Comparison of ENCODE assay signal across 8 cellular contexts in the genomic region with DNA sequence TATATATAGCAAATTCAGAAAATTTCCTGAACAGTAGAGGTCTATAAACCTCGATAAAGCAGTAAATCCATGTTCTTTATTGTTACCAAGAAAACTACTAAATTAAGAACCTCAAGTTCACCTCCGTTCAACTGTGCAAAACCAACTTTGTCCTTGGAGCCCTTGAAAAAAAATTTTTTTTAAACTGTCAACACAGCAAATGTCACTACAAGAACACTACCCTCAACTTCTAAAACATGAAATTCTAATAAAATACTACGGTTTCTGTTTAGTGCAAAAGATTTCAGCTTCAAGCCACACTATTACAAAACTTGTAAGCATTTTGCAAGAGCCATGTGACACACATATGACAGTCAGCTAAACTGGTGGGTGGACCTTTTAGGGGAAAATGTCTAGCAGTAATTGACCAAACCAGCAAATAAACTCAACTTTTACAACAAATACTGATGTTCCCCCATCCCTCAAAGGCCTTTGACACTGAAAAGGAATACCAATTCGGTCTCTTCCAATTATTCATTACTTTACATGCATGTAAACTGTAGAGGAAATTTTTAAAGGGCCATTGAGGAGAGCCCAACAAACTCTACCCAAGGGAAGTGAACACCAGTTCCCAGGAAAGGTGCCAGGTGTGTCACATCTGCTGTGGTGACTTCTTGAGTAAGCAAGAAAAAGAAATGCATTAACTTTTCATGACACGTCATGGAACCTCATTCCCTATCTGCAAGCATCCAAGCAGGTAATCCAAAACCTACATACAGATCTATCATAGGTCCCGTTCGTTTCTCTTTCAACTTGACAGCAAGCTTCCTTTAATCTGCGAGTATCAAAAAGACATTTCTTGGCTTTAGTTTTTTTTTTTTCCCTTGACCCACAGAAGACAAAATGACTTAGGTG. TPM values are rescaled to one million over a fixed set of nuclear protein-coding genes. Genes with fewer than 3 reads are reported as not detected.
DNase-seq lines count a peak whose midpoint lies in the region; ATAC-seq, FAIRE-seq and TF ChIP-seq lines count a peak whose summit lies in the region.

No MANE protein-coding gene starts in this region.

- peak overlapping the region; percentile 26 to 99 (median 99) for H3K27ac Mint-ChIP-seq in CD4-positive, CD25-positive, alpha-beta regulatory T cell
- peak overlapping the region; percentile 100 for H3K27ac Mint-ChIP-seq in astrocyte (ENCODE audit: unreplicated experiment)

- H3K27me3 ChIP-seq in CD4-positive, CD25-positive, alpha-beta regulatory T cell (ENCODE audit: control insufficient read depth, insufficient read depth, low read length): no peaks in the 10 kb centered on the region
- H3K27me3 ChIP-seq in astrocyte (ENCODE audit: insufficient read depth, low read length) (no peaks in the 10 kb centered on the region), thoracic aorta (replicated peaks; ENCODE audit: insufficient read depth) (no peaks in the 10 kb centered on the region)

- H3K4me3 Mint-ChIP-seq in CD4-positive, CD25-positive, alpha-beta regulatory T cell: peak overlapping the region; percentile 98 to 100 (median 100)
- peak overlapping the region; percentile 99 for H3K4me3 Mint-ChIP-seq in astrocyte (ENCODE audit: unreplicated experiment)

- peaks cover 5% of the 10 kb centered on the region for H3K27me3 Mint-ChIP-seq in CD4-positive, CD25-positive, alpha-beta regulatory T cell
- no peaks in the 10 kb centered on the region for H3K27me3 Mint-ChIP-seq in astrocyte (ENCODE audit: low read depth, unreplicated experiment)

- peaks cover 4% of the 10 kb centered on the region for H3K36me3 Mint-ChIP-seq in CD4-positive, CD25-positive, alpha-beta regulatory T cell
- no peaks in the 10 kb centered on the region for H3K36me3 Mint-ChIP-seq in astrocyte (ENCODE audit: low read depth, unreplicated experiment)

- FAIRE-seq in astrocyte (lab: Jason Lieb, UNC): no peak

- DNase-seq in CD4-positive, CD25-positive, alpha-beta regulatory T cell: peak in 1 of 3 donors; percentile 37
- DNase-seq in Kasumi-1 (lab: John Stamatoyannopoulos, UW) (peak; percentile 34 to 52), astrocyte (ENCODE audit: low read depth) (peak; percentile 49), left kidney (ENCODE audit: low read depth, low spot score) (peak; percentile 52), thoracic aorta (ENCODE audit: low spot score) (no peak), epidermal melanocyte (ENCODE audit: insufficient read length, low spot score) (no peak)

- no peak for ATAC-seq in CD4-positive, CD25-positive, alpha-beta regulatory T cell (ENCODE audit: low read depth in 2 of 2)
- ATAC-seq in thoracic aorta (ENCODE audit: insufficient number of reproducible peaks, low FRiP score, low read depth): no peak
- ATAC-seq in GM21381 (IDR thresholded peaks at IDR 0.05; ENCODE audit: unreplicated experiment): no peak
- ATAC-seq in GM18907 (IDR thresholded peaks at IDR 0.05; ENCODE audit: unreplicated experiment): no peak

- H3K4me1 Mint-ChIP-seq in CD4-positive, CD25-positive, alpha-beta regulatory T cell: peaks cover 10 to 66% (median 38%) of the 10 kb centered on the region in 4 donors
- H3K4me1 Mint-ChIP-seq in astrocyte (ENCODE audit: low read depth, unreplicated experiment): peaks cover 9% of the 10 kb centered on the region

- H3K4me1 ChIP-seq in CD4-positive, CD25-positive, alpha-beta regulatory T cell (ENCODE audit: control insufficient read depth, insufficient read depth, low read length, poor library complexity, severe bottlenecking): peaks cover 50% of the 10 kb centered on the region
- H3K4me1 ChIP-seq in astrocyte (ENCODE audit: insufficient read depth, low read length) (peaks cover 4% of the 10 kb centered on the region), thoracic aorta (ENCODE audit: control insufficient read depth in 1 of 2, low read depth in 2 of 2) (peaks cover 50 to 61% of the 10 kb centered on the region in 2 donors)

- no peaks in the 10 kb centered on the region for H3K36me3 ChIP-seq in CD4-positive, CD25-positive, alpha-beta regulatory T cell (ENCODE audit: control insufficient read depth, insufficient read depth, low read length)
- H3K36me3 ChIP-seq in astrocyte (ENCODE audit: insufficient read depth, low read length) (no peaks in the 10 kb centered on the region), thoracic aorta (no peaks in the 10 kb centered on the region)

- peak overlapping the region; percentile 97 for H3K27ac ChIP-seq in CD4-positive, CD25-positive, alpha-beta regulatory T cell (ENCODE audit: insufficient read depth, low read length, poor library complexity, severe bottlenecking)
- H3K27ac ChIP-seq in astrocyte (ENCODE audit: low read depth, low read length) (peak overlapping the region; percentile 98), thoracic aorta (peak overlapping the region; percentile 98 to 99)

- H3K9ac ChIP-seq in astrocyte (ENCODE audit: low read length): peak overlapping the region; percentile 100

- H3K9me3 Mint-ChIP-seq in CD4-positive, CD25-positive, alpha-beta regulatory T cell: peaks cover 0 to 1% (median 0%) of the 10 kb centered on the region in 7 donors
- no peaks in the 10 kb centered on the region for H3K9me3 Mint-ChIP-seq in astrocyte (ENCODE audit: unreplicated experiment)

- H2AFZ ChIP-seq in astrocyte (ENCODE audit: low read depth, low read length): no peak overlapping the region

- H4K20me1 ChIP-seq in astrocyte (ENCODE audit: insufficient read depth, low read length): peaks cover 58% of the 10 kb centered on the region

- H3K4me2 ChIP-seq in astrocyte (ENCODE audit: low read length): peak overlapping the region; percentile 91

- TF ChIP-seq CTCF in astrocyte (IDR thresholded peaks at IDR 0.05; ENCODE audit: insufficient read depth, low read depth, low read length): no peak
- no peak for TF ChIP-seq CTCF in thoracic aorta (IDR thresholded peaks at IDR 0.05)

- peak overlapping the region; percentile 90 for H3K4me3 ChIP-seq in CD4-positive, CD25-positive, alpha-beta regulatory T cell (ENCODE audit: low read depth, low read length)
- H3K4me3 ChIP-seq in astrocyte (ENCODE audit: insufficient read depth, low read depth, low read length) (peak overlapping the region; percentile 99), thoracic aorta (peak overlapping the region; percentile 91)

- H3K9me3 ChIP-seq in CD4-positive, CD25-positive, alpha-beta regulatory T cell (ENCODE audit: control insufficient read depth in 2 of 2, low read length in 2 of 2): no peaks in the 10 kb centered on the region
- H3K9me3 ChIP-seq in astrocyte (ENCODE audit: insufficient read depth, low read depth, low read length): no peaks in the 10 kb centered on the region
- no peaks in the 10 kb centered on the region for H3K9me3 ChIP-seq in thoracic aorta

- peaks cover 64% of the 10 kb centered on the region for H3K79me2 ChIP-seq in astrocyte (ENCODE audit: insufficient read depth, low read length)

RNA-seq across cellular contexts. Expression of a gene that starts 1.4 kb away (rescaled TPM):
- 79.3 TPM for total RNA-seq in CD4-positive, CD25-positive, alpha-beta regulatory T cell
- 10 to 100 TPM; 50.4 to 64.7 (median 58.0) TPM for polyA plus RNA-seq in CD4-positive, CD25-positive, alpha-beta regulatory T cell
- total RNA-seq in astrocyte (259 and 264 TPM in 2 replicates), thoracic aorta (10 to 100 TPM; 80.7 to 88.5 TPM)

Comparison
In these comparisons a context has a peak if more than half of its experiments do, and no peak if none do; other contexts are left out.
1. DNase-seq: peak in Kasumi-1 (2 of 2), astrocyte (single experiment) and left kidney (single experiment); none in thoracic aorta (single experiment) and epidermal melanocyte (single experiment).
2. Peak in every context shown above with its lines, with median percentiles within 50 percentile points of each other: H3K27ac ChIP-seq and H3K4me3 ChIP-seq.